In the genomic region with DNA sequence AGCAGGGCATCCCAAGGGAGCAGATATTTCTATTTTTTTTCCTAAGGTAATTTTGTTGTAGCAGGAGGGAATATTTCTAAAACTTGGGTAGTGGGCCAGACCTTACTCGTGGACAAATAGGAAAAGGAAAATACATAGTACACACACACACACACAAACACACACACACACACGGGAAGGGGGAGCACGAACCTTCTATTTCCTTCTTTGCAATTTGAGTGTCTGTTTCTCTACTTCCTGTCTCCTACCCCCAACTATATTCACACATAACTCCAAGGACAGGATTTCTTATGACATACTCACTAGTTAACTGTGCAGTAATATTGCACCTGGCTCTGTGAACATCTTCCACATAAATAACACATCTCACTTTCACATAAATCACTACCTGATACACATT, we compare ENCODE assay signal across 8 cellular contexts. TPM values are rescaled to one million over a fixed set of nuclear protein-coding genes. Genes with fewer than 3 reads are reported as not detected.
DNase-seq lines count a peak whose midpoint lies in the region; ATAC-seq and TF ChIP-seq lines count a peak whose summit lies in the region.

No MANE protein-coding gene starts in this region.

- H3K9me2 ChIP-seq in GM23248 (ENCODE audit: insufficient read depth), result no peaks in the 10 kb centered on the region

- H3K27ac ChIP-seq in GM23248, result peak overlapping the region; percentile 55
- H3K27ac ChIP-seq in RWPE1, result peak overlapping the region; percentile 94
- H3K27ac ChIP-seq in skeletal muscle tissue (ENCODE audit: low read depth, low read length), result peak overlapping the region; percentile 73

- POLR2A ChIA-PET in RWPE1 (lab: Yijun Ruan, JAX; ENCODE audit: low non-redundant PET), result no interaction called here

- ATAC-seq in GM21717 (IDR thresholded peaks at IDR 0.05; ENCODE audit: unreplicated experiment), result no peak

- WGBS in GM23248 (ENCODE audit: low coverage in 1 of 2, low lambda C conversion rate in 2 of 2, missing lambda C conversion rate in 2 of 2), 2 experiments, result 0 to 1% methylated on average over 2 to 3 of the region's 3 CpGs

- H3K36me3 ChIP-seq in GM23248 (ENCODE audit: low read depth) (peaks cover 6% of the 10 kb centered on the region; the same call in 1 of the 2 replicates), skeletal muscle tissue (ENCODE audit: control insufficient read depth in 3 of 3, insufficient read depth in 3 of 3, low read length in 3 of 3) (peaks cover 8 to 10% (median 9%) of the 10 kb centered on the region in 3 donors), H7 (replicated peaks; ENCODE audit: control insufficient read depth, insufficient read depth, low read length) (peaks cover 10% of the 10 kb centered on the region)

- CTCF ChIA-PET in RWPE1 (lab: Yijun Ruan, JAX), result interaction anchor here (0.6 to 0.7 kb wide), 3 partner anchors 17 to 57 kb away, joined by 3 read pairs; no protein-coding TSS in a partner anchor

- no peak overlapping the region for H2AFZ ChIP-seq in GM23248

- peaks cover 86% of the 10 kb centered on the region for H3K79me2 ChIP-seq in GM23248 (ENCODE audit: insufficient read depth)

- no peaks in the 10 kb centered on the region for H3K9me3 ChIP-seq in GM23248 (ENCODE audit: low read depth)
- H3K9me3 ChIP-seq in skeletal muscle tissue (ENCODE audit: control insufficient read depth in 3 of 3, low read length in 3 of 3), result no peaks in the 10 kb centered on the region

- H3K4me1 ChIP-seq in GM23248 (ENCODE audit: insufficient read depth) (peaks cover 48% of the 10 kb centered on the region), skeletal muscle tissue (ENCODE audit: control insufficient read depth in 3 of 3, insufficient read depth in 3 of 3, low read length in 3 of 3) (peaks cover 60 to 65% (median 63%) of the 10 kb centered on the region in 3 donors)

- peak overlapping the region; percentile 80 for H3K4me2 ChIP-seq in GM23248 (ENCODE audit: unreplicated experiment)

- peak overlapping the region; percentile 83 for H3K4me3 ChIP-seq in GM23248
- H3K4me3 ChIP-seq in fibroblast of pulmonary artery (replicated peaks; ENCODE audit: low read depth, low read length), result peak overlapping the region; percentile 79
- peak overlapping the region; percentile 60 to 69 (median 68) for H3K4me3 ChIP-seq in skeletal muscle tissue (ENCODE audit: low read length in 3 of 3)
- H3K4me3 ChIP-seq in H7 (ENCODE audit: insufficient read depth, low read depth, low read length), result no peak overlapping the region

- in situ Hi-C loops in GM23248 (cut with MboI), result no loop called here

- no peaks in the 10 kb centered on the region for H3K27me3 ChIP-seq in GM23248 (replicated peaks; ENCODE audit: insufficient read depth)
- H3K27me3 ChIP-seq in skeletal muscle tissue (ENCODE audit: control insufficient read depth in 3 of 3, insufficient read depth in 3 of 3, low read length in 3 of 3), result no peaks in the 10 kb centered on the region
- H3K27me3 ChIP-seq in H7 (ENCODE audit: control insufficient read depth, insufficient read depth, low read length), result no peaks in the 10 kb centered on the region

- DNase-seq in GM23248 (peak; percentile 32), RWPE1 (ENCODE audit: low spot score) (no peak), fibroblast of pulmonary artery (ENCODE audit: low read depth) (no peak), COLO829 (ENCODE audit: low spot score) (no peak), retina (no peak), H7 (no peak)

- H3K9ac ChIP-seq in GM23248 (peak overlapping the region; percentile 85; the same call in 1 of the 2 replicates), skeletal muscle tissue (ENCODE audit: low read depth in 1 of 3, low read length in 3 of 3) (peak overlapping the region; percentile 62 to 74 (median 70))

- no peak for TF ChIP-seq CTCF in RWPE1 (conservative IDR thresholded peaks at IDR 0.05; ENCODE audit: low read depth)
- TF ChIP-seq CTCF in fibroblast of pulmonary artery (IDR thresholded peaks at IDR 0.05; ENCODE audit: low read length, missing control alignments), result no peak

- H4K20me1 ChIP-seq in GM23248 (ENCODE audit: insufficient read depth), result no peaks in the 10 kb centered on the region; the same call in 1 of the 2 replicates

- peaks cover 23% of the 10 kb centered on the region for H3F3A ChIP-seq in GM23248 (ENCODE audit: insufficient read depth)

RNA-seq across cellular contexts. Expression of gene LDB1, which starts 4.4 kb away (rescaled TPM):
- 28.1 and 30.5 TPM in 2 replicates for total RNA-seq in GM23248 (2014; rRNA removed; shearing (Covaris generic))
- 4.8 and 5.0 TPM in 2 replicates for polyA plus RNA-seq in GM23248 (2016; fragmentation: Nextera tagmentation; extraction: Ambion mirVana)
- total RNA-seq in skeletal muscle tissue, result 29.2 TPM
- 85.5 and 87.2 TPM in 2 replicates for total RNA-seq in H7 (2014; rRNA removed; shearing (Covaris generic))

RNA-seq across cellular contexts. Expression of gene PPRC1, which starts 17.1 kb away (rescaled TPM):
- total RNA-seq in GM23248 (2014; rRNA removed; shearing (Covaris generic)), result 16.4 and 25.3 TPM in 2 replicates
- polyA plus RNA-seq in GM23248 (2016; fragmentation: Nextera tagmentation; extraction: Ambion mirVana), result 19.5 and 22.6 TPM in 2 replicates
- total RNA-seq in skeletal muscle tissue, result 7.3 TPM
- 40.0 and 44.3 TPM in 2 replicates for total RNA-seq in H7 (2014; rRNA removed; shearing (Covaris generic))

RNA-seq across cellular contexts. Expression of gene NOLC1, which starts 36.4 kb away (rescaled TPM):
- total RNA-seq in GM23248 (2014; rRNA removed; shearing (Covaris generic)), result 30.7 and 31.9 TPM in 2 replicates
- 42.5 and 43.4 TPM in 2 replicates for polyA plus RNA-seq in GM23248 (2016; fragmentation: Nextera tagmentation; extraction: Ambion mirVana)
- total RNA-seq in skeletal muscle tissue, result 26.6 TPM
- total RNA-seq in H7 (2014; rRNA removed; shearing (Covaris generic)), result 83.6 and 87.1 TPM in 2 replicates

RNA-seq across cellular contexts. Expression of gene HPS6, which starts 50.6 kb away (rescaled TPM):
- total RNA-seq in GM23248 (2014; rRNA removed; shearing (Covaris generic)), result 45.1 and 46.9 TPM in 2 replicates
- 10.9 and 12.2 TPM in 2 replicates for polyA plus RNA-seq in GM23248 (2016; fragmentation: Nextera tagmentation; extraction: Ambion mirVana)
- total RNA-seq in skeletal muscle tissue, result 16.7 TPM
- total RNA-seq in H7 (2014; rRNA removed; shearing (Covaris generic)), result 28.6 and 31.1 TPM in 2 replicates

RNA-seq across cellular contexts. Expression of gene ARMH3, which starts 59.8 kb away (rescaled TPM):
- total RNA-seq in GM23248 (2014; rRNA removed; shearing (Covaris generic)), result 5.6 and 9.0 TPM in 2 replicates
- 9.5 and 11.1 TPM in 2 replicates for polyA plus RNA-seq in GM23248 (2016; fragmentation: Nextera tagmentation; extraction: Ambion mirVana)
- total RNA-seq in skeletal muscle tissue, result 13.0 TPM
- 4.4 and 4.5 TPM in 2 replicates for total RNA-seq in H7 (2014; rRNA removed; shearing (Covaris generic))
